In the genomic region with DNA sequence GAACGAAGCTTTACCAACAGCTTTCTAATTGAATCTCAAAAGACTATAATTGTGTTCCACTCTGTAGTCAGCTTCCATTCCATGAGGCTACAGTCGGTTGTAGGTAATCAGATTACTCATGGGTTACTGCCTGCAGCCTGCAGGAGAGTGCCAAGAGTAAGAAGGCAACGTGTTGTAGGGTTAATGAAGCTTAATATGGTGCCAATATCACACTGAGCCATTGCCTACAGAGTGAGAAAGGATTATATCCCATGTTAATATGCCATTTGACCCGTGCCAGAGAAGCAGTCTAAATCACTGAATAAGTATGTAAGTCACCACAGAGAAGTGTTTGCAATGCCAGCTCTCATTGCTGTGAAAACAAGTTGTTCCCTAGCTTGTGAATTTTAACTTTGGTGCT, we compare ENCODE assay signal across 19 cellular contexts.
DNase-seq lines count a peak whose midpoint lies in the region; ATAC-seq and TF ChIP-seq lines count a peak whose summit lies in the region.
"Had no signal": no experiment of that assay in that cellular context is flagged by ENCODE, and none has a peak within 500 bp of the region (broad histone marks: within the 10 kb centered on the region; RNA-seq: fewer than 3 reads in every experiment).

No MANE protein-coding gene starts in this region.

- TF ChIP-seq CTCF in astrocyte of the spinal cord (IDR thresholded peaks at IDR 0.05; ENCODE audit: low read depth, low read length), result no peak

- ATAC-seq in GM21825 (IDR thresholded peaks at IDR 0.05; ENCODE audit: unreplicated experiment), result no peak
- ATAC-seq: heart right ventricle, natural killer cell had no signal

- no peak overlapping the region for H3K4me3 ChIP-seq in astrocyte of the spinal cord (ENCODE audit: low read depth, low read length)
- H3K4me3 ChIP-seq: HAP-1, heart right ventricle, PC-9, prostate gland, SK-N-MC had no signal

- DNase-seq in ACHN (peak; percentile 20), NCI-H1694 treated with DMSO at 0.1 percent for 48 hours (lab: John Stamatoyannopoulos, UW) (peak; percentile 75), astrocyte of the spinal cord (ENCODE audit: low read depth, low spot score) (peak; percentile 50), kidney glomerular epithelial cell (lab: John Stamatoyannopoulos, UW) (peak; percentile 47), mesenteric fat pad (ENCODE audit: low spot score) (no peak), RPMI8226 (no peak)
- DNase-seq in activated CD8-positive, alpha-beta memory T cell treated with anti-CD3 and anti-CD28 coated beads, Interleukin-2, amount 50 U/mL, for 4 hours, result no peak
- DNase-seq: caudate nucleus, EL, heart right ventricle, mesenchymal stem cell, natural killer cell, NCI-H2029, NCI-H526 treated with DMSO at 0.1 percent for 48 hours, PC-9 had no signal

- in situ Hi-C loops in ACHN (cut with HindIII; ENCODE audit: low pct_ligation_motif_present, low pct_unique_long_range_greater_than_20kb, low sequenced_read_pairs), result no loop called here
- in situ Hi-C loops in astrocyte of the spinal cord (cut with HindIII; ENCODE audit: low sequenced_read_pairs), result no loop called here

Comparison
In these comparisons a context has a peak if more than half of its experiments do, and no peak if none do; other contexts are left out.
1. DNase-seq: peak in ACHN (single experiment), NCI-H1694 treated with DMSO at 0.1 percent for 48 hours (single experiment), astrocyte of the spinal cord (single experiment) and kidney glomerular epithelial cell (single experiment); none in mesenteric fat pad (single experiment), RPMI8226 (single experiment) and activated CD8-positive, alpha-beta memory T cell treated with anti-CD3 and anti-CD28 coated beads, Interleukin-2, amount 50 U/mL, for 4 hours (single experiment).